1 cellular context compared by ENCODE assay signal in genomic region chr2:105800036-105800755, GRCh38.
TF ChIP-seq lines count a peak whose summit lies in the region.

No MANE protein-coding gene starts in this region.

TF ChIP-seq in K562, 482 proteins besides CTCF, POLR2A, EP300 and RAD21 (continued from another document):
- TF ChIP-seq CEBPB (tag; IDR thresholded peaks at IDR 0.05) = peak; percentile 73
- TF ChIP-seq ZNF197 (CRISPR knock-in tag; IDR thresholded peaks at IDR 0.05; ENCODE audit: low read depth) = no peak
